ENCODE assay signal across 8 cellular contexts in genomic region chr1:174999926-175000696, GRCh38. TPM values are rescaled to one million over a fixed set of nuclear protein-coding genes. Genes with fewer than 3 reads are reported as not detected.
DNase-seq lines count a peak whose midpoint lies in the region; ATAC-seq and TF ChIP-seq lines count a peak whose summit lies in the region.

Gene CACYBP, plus strand, starts transcription at chr1:174999947. Its CDS starts 234 bp downstream, at chr1:175000181.

- no peak within 1 kb of the TSS for H3K4me3 Mint-ChIP-seq in endodermal cell

- H3K9me2 ChIP-seq in DOHH2 (replicated peaks; ENCODE audit: control insufficient read depth, low read length) = no peaks in the 10 kb centered on the region

- peak within 1 kb of the TSS; percentile 96 for H3K27ac Mint-ChIP-seq in endodermal cell

- peak within 1 kb of the TSS; percentile 93 for H3K4me3 ChIP-seq in DOHH2 (ENCODE audit: low read length)
- peak within 1 kb of the TSS; percentile 80 for H3K4me3 ChIP-seq in MG63
- peak within 1 kb of the TSS; percentile 95 for H3K4me3 ChIP-seq in endodermal cell (ENCODE audit: low read length)
- peak within 1 kb of the TSS; percentile 92 for H3K4me3 ChIP-seq in mucosa of descending colon
- H3K4me3 ChIP-seq in thyroid gland (replicated peaks in 1 of 3) = peak within 1 kb of the TSS; percentile 78 to 93 (median 91)

- H3K36me3 ChIP-seq in DOHH2 (ENCODE audit: control insufficient read depth, low read length) = peaks cover 74% of the 10 kb centered on the region
- H3K36me3 ChIP-seq in MG63 = peaks cover 20% of the 10 kb centered on the region
- peaks cover 14% of the 10 kb centered on the region for H3K36me3 ChIP-seq in endodermal cell (ENCODE audit: control insufficient read depth, insufficient read depth, low read length)
- H3K36me3 ChIP-seq in mucosa of descending colon (ENCODE audit: low read depth) = no peaks in the 10 kb centered on the region
- H3K36me3 ChIP-seq in thyroid gland = no peaks in the 10 kb centered on the region

- H3K27me3 ChIP-seq in DOHH2 (ENCODE audit: control insufficient read depth, low read length) (no peaks in the 10 kb centered on the region), MG63 (no peaks in the 10 kb centered on the region), endodermal cell (ENCODE audit: control insufficient read depth, insufficient read depth, low read length, poor library complexity, severe bottlenecking) (no peaks in the 10 kb centered on the region), thyroid gland (no peaks in the 10 kb centered on the region)

- intact Hi-C loops in mucosa of descending colon (cut with DNase I, micrococcal nuclease) (loop anchor here in 1 of 2 donors (10.0 kb wide), 1 partner anchor 225 kb away; no protein-coding TSS in a partner anchor), thyroid gland (cut with DNase I) (no loop called here)

- TF ChIP-seq CTCF in DOHH2 (IDR thresholded peaks at IDR 0.05; ENCODE audit: low read depth, low read length, poor library complexity, severe bottlenecking) (peak; percentile 18), endodermal cell (conservative IDR thresholded peaks at IDR 0.05) (no peak), mucosa of descending colon (IDR thresholded peaks at IDR 0.05) (no peak), thyroid gland (IDR thresholded peaks at IDR 0.05) (no peak)

- H3K4me1 Mint-ChIP-seq in endodermal cell = peaks cover 26% of the 10 kb centered on the region

- peak; percentile 48 to 64 for TF ChIP-seq POLR2A in thyroid gland (IDR thresholded peaks at IDR 0.05)

- peak; percentile 8 for ATAC-seq in GM21529 (IDR thresholded peaks at IDR 0.05; ENCODE audit: unreplicated experiment)
- peak; percentile 16 for ATAC-seq in mucosa of descending colon

- peaks cover 49% of the 10 kb centered on the region for H3K4me1 ChIP-seq in DOHH2 (ENCODE audit: control insufficient read depth, low read length)
- H3K4me1 ChIP-seq in endodermal cell (ENCODE audit: control insufficient read depth, insufficient read depth, low read length) = no peaks in the 10 kb centered on the region
- peaks cover 32% of the 10 kb centered on the region for H3K4me1 ChIP-seq in mucosa of descending colon (ENCODE audit: low read depth)
- peaks cover 18 to 29% of the 10 kb centered on the region in 2 donors for H3K4me1 ChIP-seq in thyroid gland

- H3F3A ChIP-seq in DOHH2 (ENCODE audit: control insufficient read depth, insufficient read depth) = peaks cover 17% of the 10 kb centered on the region

- peaks cover 6% of the 10 kb centered on the region for H3K36me3 Mint-ChIP-seq in endodermal cell (ENCODE audit: low read depth)

- peak within 1 kb of the TSS; percentile 85 for H3K4me2 ChIP-seq in DOHH2 (ENCODE audit: low read length)

- peaks cover 87% of the 10 kb centered on the region for H3K79me2 ChIP-seq in DOHH2 (ENCODE audit: control insufficient read depth, low read length)

- no peaks in the 10 kb centered on the region for H3K27me3 Mint-ChIP-seq in endodermal cell (ENCODE audit: insufficient read depth)

- H3K9me3 ChIP-seq in DOHH2 (ENCODE audit: control insufficient read depth, insufficient read depth, low read length) = no peaks in the 10 kb centered on the region
- H3K9me3 ChIP-seq in MG63 = no peaks in the 10 kb centered on the region
- no peaks in the 10 kb centered on the region for H3K9me3 ChIP-seq in endodermal cell (ENCODE audit: control insufficient read depth, low read length)
- no peaks in the 10 kb centered on the region for H3K9me3 ChIP-seq in mucosa of descending colon
- no peaks in the 10 kb centered on the region for H3K9me3 ChIP-seq in thyroid gland

- no peaks in the 10 kb centered on the region for H3K9me3 Mint-ChIP-seq in endodermal cell

- DNase-seq in MG63 (no peak), endodermal cell (no peak), mucosa of descending colon (peak in 1 of 3 donors; percentile 54), thyroid gland (peak; percentile 47 to 53), NCI-H1048 (lab: John Stamatoyannopoulos, UW) (no peak)
- peak; percentile 17 for DNase-seq in activated CD4-positive, CD25-positive, alpha-beta regulatory T cell treated with anti-CD3 and anti-CD28 coated beads, Interleukin-2, amount 50 U/mL, for 16 hours (ENCODE audit: low read depth, low spot score)

- peak within 1 kb of the TSS; percentile 97 for H3K9ac ChIP-seq in endodermal cell (ENCODE audit: extremely low read depth, low read length, poor library complexity, severe bottlenecking)

- peak within 1 kb of the TSS; percentile 94 for H3K27ac ChIP-seq in DOHH2 (ENCODE audit: low read depth, low read length)
- peak within 1 kb of the TSS; percentile 99 for H3K27ac ChIP-seq in endodermal cell (ENCODE audit: low read depth, low read length)
- peak within 1 kb of the TSS; percentile 97 to 99 (median 97) for H3K27ac ChIP-seq in thyroid gland

- WGBS in endodermal cell (ENCODE audit: insufficient coverage in 1 of 2, insufficient read length in 1 of 2), 2 experiments = 0% methylated on average over 16 to 71 of the region's 71 CpGs
- 0% methylated on average over 16 to 57 of the region's 71 CpGs for WGBS in thyroid gland, 2 donors

- peaks cover 23% of the 10 kb centered on the region; the same call in 1 of the 2 replicates for H4K20me1 ChIP-seq in DOHH2 (ENCODE audit: control insufficient read depth, insufficient read depth, low read depth, low read length)

RNA-seq across cellular contexts. Expression of gene CACYBP, which starts in this region (rescaled TPM):
- total RNA-seq in MG63 (2014; rRNA removed; shearing (Covaris generic); ENCODE audit: low replicate concordance) = 423 and 980 TPM in 2 replicates
- total RNA-seq in endodermal cell (100 to 1,000 TPM; 170 to 182 TPM), mucosa of descending colon (100 to 1,000 TPM in 1 of 3 donors, 10 to 100 TPM in 2; 43.6 to 103 (median 67.9) TPM), thyroid gland (10 to 100 TPM; 38.4 to 84.8 (median 64.3) TPM)
- polyA plus RNA-seq in endodermal cell (2013, experiment 1 of 2) = 106 TPM
- 112 TPM for polyA plus RNA-seq in endodermal cell (2013, experiment 2 of 2)

Comparison
In these comparisons a context has a peak if more than half of its experiments do, and no peak if none do; other contexts are left out.
1. DNase-seq: peak in activated CD4-positive, CD25-positive, alpha-beta regulatory T cell treated with anti-CD3 and anti-CD28 coated beads, Interleukin-2, amount 50 U/mL, for 16 hours (single experiment) and thyroid gland (2 of 2); none in MG63 (single experiment), endodermal cell (single experiment) and NCI-H1048 (single experiment).
2. Peak in every context shown above with its lines, with median percentiles within 50 percentile points of each other: H3K27ac ChIP-seq and H3K4me3 ChIP-seq.